Comparison of ENCODE assay signal across 20 cellular contexts in genomic region chr1:221573727-221574126, GRCh38.
DNase-seq lines count a peak whose midpoint lies in the region; ATAC-seq, FAIRE-seq and TF ChIP-seq lines count a peak whose summit lies in the region.
"Had no signal": no experiment of that assay in that cellular context is flagged by ENCODE, and none has a peak within 500 bp of the region (broad histone marks: within the 10 kb centered on the region; RNA-seq: fewer than 3 reads in every experiment).

No MANE protein-coding gene starts in this region.

- 26 to 28% methylated on average over 5 of the region's 5 CpGs for WGBS in body of pancreas, 2 donors
- 7% methylated on average over 3 of the region's 5 CpGs for WGBS in HepG2 (ENCODE audit: low lambda C conversion rate)

- CTCF ChIA-PET in HepG2 (lab: Yijun Ruan, JAX; ENCODE audit: low intra/inter-chr PET ratio, low total read pairs): no interaction called here

- in situ Hi-C loops in HepG2 (cut with HindIII; ENCODE audit: extremely low pct_ligation_motif_present, low pct_unique_long_range_greater_than_20kb): no loop called here

- TF ChIP-seq POLR2A in body of pancreas (IDR thresholded peaks at IDR 0.05) (no peak), HepG2 (IDR thresholded peaks at IDR 0.05; ENCODE audit: insufficient read depth in 1 of 2, low read depth in 2 of 2, low read length in 2 of 2) (no peak)

- H3K27me3 ChIP-seq in body of pancreas (no peaks in the 10 kb centered on the region), HepG2 (ENCODE audit: control insufficient read depth in 1 of 2, insufficient read depth in 2 of 2, low read length in 2 of 2) (no peaks in the 10 kb centered on the region), WERI-Rb-1 (ENCODE audit: insufficient read depth, low read depth, severe bottlenecking) (no peaks in the 10 kb centered on the region)
- H3K27me3 ChIP-seq: colonic mucosa, uterus had no signal

- DNase-seq in Right ventricle myocardium inferior (ENCODE audit: missing footprints) (peak; percentile 55), cardiac septum (ENCODE audit: low spot score) (no peak), body of pancreas (peak; percentile 27 to 59 (median 54)), HepG2 (ENCODE audit: low spot score) (no peak), WERI-Rb-1 (no peak)
- DNase-seq in activated T-cell treated with anti-CD3 and anti-CD28 coated beads, Interleukin-2, amount 50 U/mL, for 1 hour: no peak
- DNase-seq in stimulated activated naive CD4-positive, alpha-beta T cell (lab: John Stamatoyannopoulos, UW): no peak
- DNase-seq: ACHN; activated CD8-positive, alpha-beta T cell treated with anti-CD3 and anti-CD28 coated beads, Interleukin-2, amount 10 ng/mL, durations not matched to agents 7 days and 5 days; activated T-cell treated with anti-CD3 and anti-CD28 coated beads, Interleukin-2, amount 50 U/mL, for 72 hours; colonic mucosa; hypothalamus; natural killer cell; NCI-H1930; NCI-H524 treated with DMSO at 0.1 percent for 48 hours; stimulated activated CD4-positive, alpha-beta T cell treated with anti-CD3 and anti-CD28 coated beads, Interleukin-4, amount 100 ng/mL, for 24 hours; uterus had no signal

- ATAC-seq in Right ventricle myocardium inferior: peak; percentile 91
- ATAC-seq in body of pancreas: peak; percentile 82
- no peak for ATAC-seq in HepG2
- no peak for ATAC-seq in GM21619 (IDR thresholded peaks at IDR 0.05; ENCODE audit: unreplicated experiment)
- ATAC-seq: activated CD8-positive, alpha-beta T cell treated with anti-CD3 and anti-CD28 coated beads, Interleukin-2, amount 10 ng/mL, durations not matched to agents 7 days and 5 days; activated T-cell treated with anti-CD3 and anti-CD28 coated beads, Interleukin-2, amount 50 U/mL, for 72 hours; natural killer cell had no signal

- H3K4me1 ChIP-seq in body of pancreas (peaks cover 22% of the 10 kb centered on the region), HepG2 (ENCODE audit: insufficient read depth, low read length) (no peaks in the 10 kb centered on the region)
- H3K4me1 ChIP-seq: colonic mucosa, uterus had no signal

- H3K79me2 ChIP-seq in HepG2 (ENCODE audit: insufficient read depth, low read length): no peaks in the 10 kb centered on the region

- H3K36me3 ChIP-seq in body of pancreas (replicated peaks in 1 of 2; ENCODE audit: insufficient read depth in 1 of 2, low read depth in 2 of 2) (no peaks in the 10 kb centered on the region), HepG2 (replicated peaks in 1 of 2; ENCODE audit: control insufficient read depth in 1 of 2, insufficient read depth in 2 of 2, low read length in 2 of 2) (no peaks in the 10 kb centered on the region), WERI-Rb-1 (no peaks in the 10 kb centered on the region)
- H3K36me3 ChIP-seq: colonic mucosa, uterus had no signal

- FAIRE-seq in HepG2 (lab: Jason Lieb, UNC): no peak
- FAIRE-seq: GM12892 had no signal

- H2AFZ ChIP-seq in HepG2 (ENCODE audit: low read length): no peak overlapping the region

- POLR2A ChIA-PET in HepG2 (lab: Yijun Ruan, JAX): no interaction called here

- no peak for TF ChIP-seq RAD21 in HepG2 (CRISPR knock-in tag; IDR thresholded peaks at IDR 0.05)

- H3K27ac ChIP-seq in body of pancreas (no peak overlapping the region), HepG2 (ENCODE audit: extremely low read length, insufficient read depth, low read length) (no peak overlapping the region), WERI-Rb-1 (no peak overlapping the region)
- H3K27ac ChIP-seq: colonic mucosa, uterus had no signal

- no TSS peak for BruUV-seq in HepG2 (replicated peaks; lab: Mats Ljungman, UMichigan)

- H4K20me1 ChIP-seq in HepG2 (ENCODE audit: insufficient read depth, low read length): no peaks in the 10 kb centered on the region

- no peak overlapping the region for H3K4me2 ChIP-seq in HepG2 (ENCODE audit: low read depth, low read length)
- H3K4me2 ChIP-seq: smooth muscle cell had no signal

- TF ChIP-seq EP300 in HepG2 (IDR thresholded peaks at IDR 0.05; ENCODE audit: low read depth in 2 of 2, low read length in 2 of 2): no peak
- TF ChIP-seq EP300 in HepG2 (CRISPR knock-in tag; IDR thresholded peaks at IDR 0.05; ENCODE audit: borderline replicate concordance): no peak

- no peak for TF ChIP-seq CTCF in body of pancreas (IDR thresholded peaks at IDR 0.05)
- TF ChIP-seq CTCF in HepG2 (CRISPR knock-in tag; IDR thresholded peaks at IDR 0.05): no peak
- TF ChIP-seq CTCF in WERI-Rb-1 (IDR thresholded peaks at IDR 0.05; ENCODE audit: low read depth, low read length): no peak

- H3K4me3 ChIP-seq in body of pancreas: no peak overlapping the region
- no peak overlapping the region for H3K4me3 ChIP-seq in HepG2 (replicated peaks in 1 of 3; ENCODE audit: insufficient read depth in 1 of 3, low read depth in 2 of 3, low read length in 3 of 3)
- no peak overlapping the region for H3K4me3 ChIP-seq in WERI-Rb-1 (ENCODE audit: low read depth, low read length)
- H3K4me3 ChIP-seq: colonic mucosa, smooth muscle cell, uterus had no signal

- no peak overlapping the region for H3K9ac ChIP-seq in HepG2 (ENCODE audit: insufficient read depth, low read depth, low read length)

- no peaks in the 10 kb centered on the region for H3K9me3 ChIP-seq in body of pancreas
- H3K9me3 ChIP-seq in HepG2 (ENCODE audit: low read length): 0 out of 2 replicates have a peak, but pooled peaks cover 5% of the 10 kb centered on the region
- no peaks in the 10 kb centered on the region for H3K9me3 ChIP-seq in WERI-Rb-1 (ENCODE audit: severe bottlenecking)
- H3K9me3 ChIP-seq: colonic mucosa, uterus had no signal

- intact Hi-C loops in Right ventricle myocardium inferior (cut with DNase I): no loop called here
- intact Hi-C loops in cardiac septum (cut with DNase I): no loop called here
- intact Hi-C loops in body of pancreas (cut with DNase I): no loop called here
- intact Hi-C loops in HepG2 (cut with micrococcal nuclease; ENCODE audit: unreplicated experiment): no loop called here

TF ChIP-seq in HepG2, 621 proteins besides CTCF, POLR2A, EP300 and RAD21:
- TF ChIP-seq HOXA7 (CRISPR knock-in tag; IDR thresholded peaks at IDR 0.05) (no peak), CEBPB (IDR thresholded peaks at IDR 0.05; ENCODE audit: borderline replicate concordance, low read depth, low read length) (peak; percentile 14; the same call in 1 of the 2 replicates)

Comparison
In these comparisons a context has a peak if more than half of its experiments do, and no peak if none do; other contexts are left out.
1. DNase-seq: peak in Right ventricle myocardium inferior (single experiment) and body of pancreas (4 of 4); none in cardiac septum (single experiment), HepG2 (single experiment), WERI-Rb-1 (single experiment), activated T-cell treated with anti-CD3 and anti-CD28 coated beads, Interleukin-2, amount 50 U/mL, for 1 hour (single experiment) and stimulated activated naive CD4-positive, alpha-beta T cell (0 of 6).
2. ATAC-seq: peak in Right ventricle myocardium inferior (single experiment) and body of pancreas (single experiment); none in HepG2 (single experiment) and GM21619 (single experiment).